ENCODE assay signal across 8 cellular contexts in the genomic region with DNA sequence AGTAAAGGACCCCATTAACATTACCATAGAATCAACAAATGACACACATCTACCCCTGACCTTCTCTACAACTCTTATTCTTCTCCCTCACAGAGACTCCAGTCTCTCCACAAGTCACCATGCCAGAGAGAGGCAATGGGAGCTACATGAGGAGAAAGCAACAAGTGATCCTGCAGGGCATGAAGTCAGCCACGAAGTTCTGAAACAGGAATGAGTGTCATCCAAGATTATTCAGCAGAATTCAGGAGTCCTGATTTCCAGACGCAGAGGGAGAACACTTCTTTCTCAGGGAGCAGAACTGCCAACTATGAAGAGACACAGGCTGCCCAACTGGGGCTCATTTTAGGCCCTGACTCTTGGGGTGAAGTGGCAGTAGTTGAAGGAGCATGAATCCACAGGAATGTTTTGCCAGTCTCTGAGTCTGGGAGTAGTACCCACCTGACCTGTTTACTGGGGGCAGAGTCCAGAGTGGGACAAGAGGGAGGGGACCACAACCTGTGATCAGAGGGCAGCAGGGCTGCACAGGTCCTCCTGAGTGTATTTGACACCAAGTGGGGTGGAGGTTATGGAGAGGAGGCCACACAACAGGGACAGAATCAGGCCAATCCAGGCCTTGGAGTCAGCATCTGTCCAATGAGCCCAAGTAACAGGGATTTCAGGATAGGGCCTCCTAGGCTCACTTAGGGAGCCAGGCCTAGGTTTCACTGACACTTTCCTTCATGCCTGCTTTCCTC. TPM values are rescaled to one million over a fixed set of nuclear protein-coding genes. Genes with fewer than 3 reads are reported as not detected.
A peak's percentile ranks its signal among the peaks of the same experiment; 100 is the strongest.
DNase-seq lines count a peak whose midpoint lies in the region; FAIRE-seq and TF ChIP-seq lines count a peak whose summit lies in the region.

No MANE protein-coding gene starts in this region.

- H2AFZ ChIP-seq in OCI-LY1 (ENCODE audit: low read length) (no peak overlapping the region), H1 (ENCODE audit: low read length) (no peak overlapping the region)

- H3K23ac ChIP-seq in H1 (ENCODE audit: insufficient read length) = no peak overlapping the region

- TF ChIP-seq POLR2A in H1 (IDR thresholded peaks at IDR 0.05; ENCODE audit: control extremely low read depth in 1 of 2, low read depth in 2 of 2, low read length in 2 of 2) = no peak

- peaks cover 19 to 20% of the 10 kb centered on the region in 2 donors for H3K36me3 Mint-ChIP-seq in CD14-positive monocyte
- no peaks in the 10 kb centered on the region for H3K36me3 Mint-ChIP-seq in neural crest cell (ENCODE audit: low read depth)

- H3K9me3 ChIP-seq in OCI-LY1 (ENCODE audit: low read length) = no peaks in the 10 kb centered on the region
- H3K9me3 ChIP-seq in H1 (ENCODE audit: insufficient read depth in 2 of 2, low read depth in 1 of 2, low read length in 1 of 2) = no peaks in the 10 kb centered on the region

- H3F3A ChIP-seq in OCI-LY1 (ENCODE audit: insufficient read depth, low read length) = no peaks in the 10 kb centered on the region

- CTCF ChIA-PET in H1 (lab: Charles Lee; ENCODE audit: partially characterized antibody) = interaction anchor here (1.2 to 7.5 kb wide), 2 partner anchors 18 to 72 kb away, joined by 3 to 163 read pairs; no protein-coding TSS in a partner anchor

- H3K4me3 Mint-ChIP-seq in CD14-positive monocyte = peak overlapping the region; percentile 90 to 96
- H3K4me3 Mint-ChIP-seq in neural crest cell = peak overlapping the region; percentile 94

- H2BK20ac ChIP-seq in H1 (ENCODE audit: low read length) = no peak overlapping the region

- no peak for FAIRE-seq in H1 (lab: Jason Lieb, UNC)

- peaks cover 48% of the 10 kb centered on the region for H3K4me1 Mint-ChIP-seq in CD14-positive monocyte
- peaks cover 49% of the 10 kb centered on the region for H3K4me1 Mint-ChIP-seq in neural crest cell

- intact Hi-C loops in CD14-positive monocyte (cut with micrococcal nuclease) = loop anchor here (5.0 to 10.0 kb wide), 4 partner anchors 60 to 510 kb away; a partner anchor contains a TSS

- H3K27ac ChIP-seq in OCI-LY1 (ENCODE audit: low read depth, low read length, poor library complexity, severe bottlenecking) (peak overlapping the region; percentile 67), H1 (ENCODE audit: low read depth, low read length) (peak overlapping the region; percentile 58)

- H3K79me1 ChIP-seq in H1 (ENCODE audit: low read depth, low read length) = peaks cover 4% of the 10 kb centered on the region

- no peak overlapping the region for H4K8ac ChIP-seq in H1 (ENCODE audit: extremely low read depth, insufficient read depth, low read length)

- peaks cover 15% of the 10 kb centered on the region for H3K23me2 ChIP-seq in H1 (ENCODE audit: low read depth, low read length)

- peak overlapping the region; percentile 81 for H3K4me2 ChIP-seq in OCI-LY1 (ENCODE audit: low read length)
- H3K4me2 ChIP-seq in H1 (ENCODE audit: insufficient read depth in 1 of 2, low read depth in 2 of 2, low read length in 2 of 2) = peak overlapping the region; percentile 86 to 95

- no peaks in the 10 kb centered on the region for H3K27me3 ChIP-seq in OCI-LY1 (ENCODE audit: insufficient read depth, low read length)
- H3K27me3 ChIP-seq in H1 (replicated peaks in 1 of 4; ENCODE audit: control insufficient read depth in 3 of 4, extremely low read depth in 1 of 4, insufficient read depth in 3 of 4, low read length in 3 of 4) = no peaks in the 10 kb centered on the region

- H3K9me3 Mint-ChIP-seq in CD14-positive monocyte = no peaks in the 10 kb centered on the region
- no peaks in the 10 kb centered on the region for H3K9me3 Mint-ChIP-seq in neural crest cell

- no peak for TF ChIP-seq CTCF in CD14-positive monocyte (IDR thresholded peaks at IDR 0.05)
- no peak for TF ChIP-seq CTCF in OCI-LY1 (IDR thresholded peaks at IDR 0.05; ENCODE audit: low read length)
- TF ChIP-seq CTCF in H1 (IDR thresholded peaks at IDR 0.05; ENCODE audit: control extremely low read depth in 1 of 3, insufficient read depth in 1 of 3, low read depth in 1 of 3, low read length in 3 of 3) = no peak
- TF ChIP-seq CTCF in neural crest cell (conservative IDR thresholded peaks at IDR 0.05) = no peak

- 63% methylated on average over 2 of the region's 2 CpGs; no CpG with 5 or more reads in 1 of the 2 experiments for WGBS in H1 (ENCODE audit: extremely low coverage in 1 of 2, insufficient coverage in 1 of 2, insufficient read length in 1 of 2, insufficient replicate concordance in 2 of 2, low coverage in 1 of 2, low lambda C conversion rate in 2 of 2, missing lambda C conversion rate in 1 of 2), 2 experiments

- H3K4me3 ChIP-seq in OCI-LY1 (ENCODE audit: low read depth, low read length, poor library complexity, severe bottlenecking) = peak overlapping the region; percentile 75
- peak overlapping the region; percentile 79 to 88 (median 81) for H3K4me3 ChIP-seq in H1 (ENCODE audit: extremely low read depth in 1 of 4, insufficient read depth in 2 of 4, low read depth in 3 of 4, low read length in 4 of 4)

- no peak overlapping the region for H2BK120ac ChIP-seq in H1 (replicated peaks; ENCODE audit: low read depth, low read length)

- DNase-seq in CD14-positive monocyte (ENCODE audit: low spot score) (no peak), H1 (ENCODE audit: low read depth in 1 of 2, low spot score in 2 of 2) (no peak), neural crest cell (ENCODE audit: low read depth, low spot score) (no peak), EL (no peak), CD1c-positive myeloid dendritic cell (ENCODE audit: extremely low spot score) (no peak), H4 (ENCODE audit: low spot score) (no peak)
- no peak for DNase-seq in stimulated activated CD4-positive, alpha-beta T cell treated with anti-CD3 and anti-CD28 coated beads, Interleukin-4, amount 100 ng/mL, for 4 hours

- H3K4ac ChIP-seq in H1 (replicated peaks; ENCODE audit: insufficient read length, low read depth, low read length) = peak overlapping the region; percentile 40

- H3K27me3 Mint-ChIP-seq in CD14-positive monocyte (ENCODE audit: low read depth in 3 of 3) (peaks cover 0 to 5% (median 4%) of the 10 kb centered on the region in 3 donors), neural crest cell (ENCODE audit: low read depth) (peaks cover 2% of the 10 kb centered on the region)

- H3K9ac ChIP-seq in OCI-LY1 (ENCODE audit: low read length) = peak overlapping the region; percentile 83
- peak overlapping the region in 3 of 4 experiments; percentile 67 to 81 (median 70); a peak in 5 of 7 replicates for H3K9ac ChIP-seq in H1 (replicated peaks in 1 of 4; ENCODE audit: extremely low read depth in 1 of 4, low read depth in 3 of 4, low read length in 3 of 4)

- peak overlapping the region; percentile 26; the same call in 1 of the 2 replicates for H2AK5ac ChIP-seq in H1 (ENCODE audit: low read depth, low read length)

- no peak overlapping the region for H3K14ac ChIP-seq in H1 (ENCODE audit: insufficient read length)

- no peak for TF ChIP-seq RAD21 in H1 (IDR thresholded peaks at IDR 0.05 in 1 of 2, conservative IDR thresholded peaks at IDR 0.05 in 1 of 2; ENCODE audit: low read depth in 2 of 2, low read length in 2 of 2)

- peak overlapping the region; percentile 61 for H2BK5ac ChIP-seq in H1 (ENCODE audit: low read depth, low read length)

- no peak overlapping the region for H4K5ac ChIP-seq in H1 (ENCODE audit: insufficient read length, low read depth, low read length)

- peak overlapping the region; percentile 83; the same call in 1 of the 2 replicates for H2BK15ac ChIP-seq in H1 (ENCODE audit: low read length)

- peak overlapping the region; percentile 95 to 99 (median 96) for H3K27ac Mint-ChIP-seq in CD14-positive monocyte
- peak overlapping the region; percentile 35 for H3K27ac Mint-ChIP-seq in neural crest cell (ENCODE audit: unreplicated experiment)

- H4K91ac ChIP-seq in H1 (replicated peaks; ENCODE audit: insufficient read length, low read length) = peak overlapping the region; percentile 69

- H4K20me1 ChIP-seq in OCI-LY1 (ENCODE audit: insufficient read depth, low read length) (no peaks in the 10 kb centered on the region), H1 (replicated peaks in 1 of 2; ENCODE audit: control insufficient read depth in 1 of 2, insufficient read depth in 2 of 2, low read length in 2 of 2) (peaks cover 0 to 2% of the 10 kb centered on the region in 2 experiments)

- no peaks in the 10 kb centered on the region for H3K9me2 ChIP-seq in OCI-LY1 (ENCODE audit: low read depth, low read length)

- peaks cover 45% of the 10 kb centered on the region for H3K4me1 ChIP-seq in OCI-LY1 (ENCODE audit: insufficient read depth, low read length, severe bottlenecking)
- peaks cover 0 to 18% (median 5%) of the 10 kb centered on the region in 4 experiments; a peak in 5 of 7 replicates for H3K4me1 ChIP-seq in H1 (replicated peaks in 1 of 4; ENCODE audit: control insufficient read depth in 3 of 4, insufficient read depth in 4 of 4, low read length in 3 of 4)

- peak overlapping the region; percentile 55; the same call in 1 of the 2 replicates for H3K18ac ChIP-seq in H1 (ENCODE audit: extremely low read depth, low read length)

- POLR2A ChIA-PET in H1 (lab: Charles Lee; ENCODE audit: partially characterized antibody) = interaction anchor here (1.0 to 4.6 kb wide), 5 partner anchors 15 to 638 kb away, joined by 4 to 42 read pairs (median 27); a partner anchor contains a TSS

- TF ChIP-seq EP300 in H1 (IDR thresholded peaks at IDR 0.05; ENCODE audit: borderline replicate concordance in 1 of 2, low read depth in 2 of 2, low read length in 2 of 2) = no peak

- H3K36me3 ChIP-seq in OCI-LY1 (ENCODE audit: insufficient read depth, low read length) = peaks cover 12% of the 10 kb centered on the region; the same call in 1 of the 2 replicates
- peaks cover 0 to 7% (median 4%) of the 10 kb centered on the region in 4 experiments; a peak in 4 of 8 replicates for H3K36me3 ChIP-seq in H1 (ENCODE audit: control insufficient read depth in 2 of 4, insufficient read depth in 4 of 4, low read length in 3 of 4)

- H3K56ac ChIP-seq in H1 (replicated peaks; ENCODE audit: insufficient read length, low read depth, low read length) = no peak overlapping the region

- H3K79me2 ChIP-seq in OCI-LY1 (ENCODE audit: insufficient read depth, low read length) (no peaks in the 10 kb centered on the region), H1 (ENCODE audit: control insufficient read depth in 1 of 2, insufficient read depth in 2 of 2, low read length in 2 of 2) (peaks cover 0 to 26% of the 10 kb centered on the region in 2 experiments; a peak in 2 of 4 replicates)

- H2BK12ac ChIP-seq in H1 (ENCODE audit: low read depth, low read length) = peak overlapping the region; percentile 46; the same call in 1 of the 2 replicates

RNA-seq across cellular contexts. Expression of a gene that starts 2.4 kb away (rescaled TPM):
- polyA plus RNA-seq in CD14-positive monocyte (1 to 10 TPM; 7.2 to 8.4 TPM), H1 (2011; rRNA removed) (15.9 and 17.7 TPM in 2 replicates)
- 33.4 and 39.2 TPM in 2 replicates for total RNA-seq in H1 (2021; fragmentation: NEBNext Ultra II Directional; extraction: Animal tissue kit (Norgen Biotek cat#: 25700))
- polyA plus RNA-seq in H1 (2011; cell fraction: cytosol; rRNA removed) = 27.1 TPM
- 54.2 TPM for polyA plus RNA-seq in H1 (2011; cell fraction: nucleus; rRNA removed)
- 17.8 to 25.9 TPM (median 22.8 TPM) in 4 replicates for polyA plus RNA-seq in H1 (2012, experiment 1 of 2)
- 8.3 TPM for polyA plus RNA-seq in H1 (2012, experiment 2 of 2)
- 11.7 TPM for polyA plus RNA-seq in H1 (2013, experiment 1 of 2)
- polyA plus RNA-seq in H1 (2013, experiment 2 of 2) = 10.6 TPM
- 149 and 157 TPM in 2 replicates for polyA minus RNA-seq in H1 (2011; rRNA and poly(A)+ RNA removed)
- polyA minus RNA-seq in H1 (2011; cell fraction: cytosol; rRNA and poly(A)+ RNA removed) = 35.4 TPM
- polyA minus RNA-seq in H1 (2011; cell fraction: nucleus; rRNA and poly(A)+ RNA removed) = 40.5 TPM
- 97.4 and 102 TPM in 2 replicates for total RNA-seq in neural crest cell
- total RNA-seq in H4 (2014; rRNA removed; shearing (Covaris generic)) = 31.1 and 43.5 TPM in 2 replicates

RNA-seq across cellular contexts. Expression of a gene that starts 28.6 kb away (rescaled TPM):
- polyA plus RNA-seq in CD14-positive monocyte (under 1 TPM in 1 of 2 donors, not detected in 1; 0.07 TPM), H1 (2011; rRNA removed) (0.02 TPM in 1 of 2 replicates, not detected in the other)
- total RNA-seq in H1 (2021; fragmentation: NEBNext Ultra II Directional; extraction: Animal tissue kit (Norgen Biotek cat#: 25700)) = not detected in 2 replicates
- polyA plus RNA-seq in H1 (2011; cell fraction: cytosol; rRNA removed) = 0.03 TPM
- not detected for polyA plus RNA-seq in H1 (2011; cell fraction: nucleus; rRNA removed)
- polyA plus RNA-seq in H1 (2012, experiment 1 of 2) = not detected in 4 replicates
- not detected for polyA plus RNA-seq in H1 (2012, experiment 2 of 2)
- 0.02 TPM for polyA plus RNA-seq in H1 (2013, experiment 1 of 2)
- not detected for polyA plus RNA-seq in H1 (2013, experiment 2 of 2)
- 0.05 TPM in 1 of 2 replicates, not detected in the other for polyA minus RNA-seq in H1 (2011; rRNA and poly(A)+ RNA removed)
- polyA minus RNA-seq in H1 (2011; cell fraction: cytosol; rRNA and poly(A)+ RNA removed) = not detected
- 0.20 TPM for polyA minus RNA-seq in H1 (2011; cell fraction: nucleus; rRNA and poly(A)+ RNA removed)
- 0.05 and 0.11 TPM in 2 replicates for total RNA-seq in neural crest cell
- total RNA-seq in H4 (2014; rRNA removed; shearing (Covaris generic)) = not detected in 2 replicates
